Comparison of ENCODE assay signal across 14 cellular contexts in the genomic region with DNA sequence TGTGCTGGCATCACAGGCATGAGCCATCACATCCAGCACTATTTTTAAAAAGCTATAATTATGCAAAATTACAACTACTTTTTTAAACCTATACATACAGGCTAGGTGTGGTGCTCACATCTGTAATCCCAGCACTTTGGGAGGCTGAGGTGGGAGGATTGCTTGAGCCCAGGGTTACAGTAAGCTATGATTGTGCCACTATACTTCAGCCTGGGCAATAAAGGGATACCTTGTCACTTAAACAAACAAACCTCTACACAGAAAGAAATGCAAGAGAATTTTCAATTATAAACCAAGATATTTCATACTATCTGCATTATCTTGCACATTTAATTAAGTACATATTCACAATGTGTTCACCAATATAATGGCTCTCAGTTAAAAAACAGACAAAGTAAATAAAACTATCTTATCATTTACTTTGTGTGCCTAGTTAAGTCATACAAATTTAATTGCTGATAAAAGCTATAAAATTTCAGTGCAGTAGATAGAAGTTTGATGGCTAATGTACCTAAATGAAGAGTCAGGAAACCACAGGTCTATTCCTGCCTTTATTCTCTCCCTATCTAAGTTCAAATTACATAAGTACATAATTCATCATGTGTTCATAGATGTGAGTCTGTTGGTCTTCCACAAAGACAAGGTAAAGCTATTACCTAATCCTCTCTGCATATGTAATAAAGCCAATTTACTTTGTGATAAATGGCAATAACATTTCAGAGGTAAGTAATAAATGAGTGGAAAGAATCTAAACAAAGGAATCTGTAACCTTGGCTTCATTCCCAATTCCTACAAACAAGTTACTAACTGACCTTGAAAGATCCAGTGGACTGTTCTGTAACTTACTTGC. TPM values are rescaled to one million over a fixed set of nuclear protein-coding genes. Genes with fewer than 3 reads are reported as not detected.
A peak's percentile ranks its signal among the peaks of the same experiment; 100 is the strongest.
DNase-seq lines count a peak whose midpoint lies in the region; ATAC-seq, FAIRE-seq and TF ChIP-seq lines count a peak whose summit lies in the region.
"Had no signal": no experiment of that assay in that cellular context is flagged by ENCODE, and none has a peak within 500 bp of the region (broad histone marks: within the 10 kb centered on the region; RNA-seq: fewer than 3 reads in every experiment).

No MANE protein-coding gene starts in this region.

- TF ChIP-seq POLR2A in GM12892 (IDR thresholded peaks at IDR 0.05; ENCODE audit: low read depth, low read length) (no peak), heart left ventricle (IDR thresholded peaks at IDR 0.05) (no peak)

- no peaks in the 10 kb centered on the region for H3K36me3 ChIP-seq in heart left ventricle
- H3K36me3 ChIP-seq: sigmoid colon, transverse colon had no signal

- peak; percentile 40 for FAIRE-seq in GM12892 (lab: Jason Lieb, UNC)

- H3K4me1 ChIP-seq in heart left ventricle, result peaks cover 0 to 10% (median 0%) of the 10 kb centered on the region in 12 donors

- ATAC-seq in left colon (peak; percentile 98), heart left ventricle (no peak), GM21390 (IDR thresholded peaks at IDR 0.05; ENCODE audit: unreplicated experiment) (no peak)
- ATAC-seq: activated naive CD4-positive, alpha-beta T cell treated with anti-CD3 and anti-CD28 coated beads, Interleukin-2, amount 50 U/mL, for 72 hours had no signal

- H3K27me3 ChIP-seq in heart left ventricle, result no peaks in the 10 kb centered on the region
- H3K27me3 ChIP-seq: sigmoid colon had no signal

- no peak for DNase-seq in GM12892 (ENCODE audit: insufficient read length)
- peak; percentile 29 to 64 for DNase-seq in NCI-H187 (lab: John Stamatoyannopoulos, UW)
- DNase-seq in SHP77 treated with DMSO at 0.1 percent for 48 hours (lab: John Stamatoyannopoulos, UW), result peak; percentile 52
- no peak for DNase-seq in left colon
- DNase-seq in activated T-cell treated with anti-CD3 and anti-CD28 coated beads, Interleukin-2, amount 50 U/mL, for 1 hour, result no peak
- DNase-seq in activated CD4-positive, CD25-positive, alpha-beta regulatory T cell (lab: John Stamatoyannopoulos, UW), result no peak
- no peak for DNase-seq in heart left ventricle
- DNase-seq: activated CD4-positive, alpha-beta memory T cell treated with anti-CD3 and anti-CD28 coated beads, Interleukin-2, amount 10 ng/mL, durations not matched to agents 7 days and 5 days; effector memory CD4-positive, alpha-beta T cell; naive B cell; sigmoid colon; transverse colon had no signal

- TF ChIP-seq CTCF in heart left ventricle (IDR thresholded peaks at IDR 0.05), result no peak

- H3K4me3 ChIP-seq in heart left ventricle, result no peak overlapping the region
- H3K4me3 ChIP-seq: sigmoid colon, transverse colon had no signal

- no peak overlapping the region for H3K27ac ChIP-seq in heart left ventricle
- H3K27ac ChIP-seq: sigmoid colon, transverse colon had no signal

- intact Hi-C loops in left colon (cut with DNase I, micrococcal nuclease) (no loop called here), heart left ventricle (cut with DNase I) (no loop called here)

- no peaks in the 10 kb centered on the region for H3K9me3 ChIP-seq in heart left ventricle
- H3K9me3 ChIP-seq: sigmoid colon, transverse colon had no signal

RNA-seq across cellular contexts. Expression of a gene that starts 9.0 kb away (rescaled TPM):
- polyA plus RNA-seq in GM12892 (2012; ENCODE audit: missing spikeins), result 47.9 TPM
- total RNA-seq in left colon (10 to 100 TPM; 16.4 to 18.4 TPM), heart left ventricle (100 to 1,000 TPM in 8 of 9 donors, 10 to 100 TPM in 1; 96.8 to 148 (median 126) TPM)
- polyA plus RNA-seq in heart left ventricle, result 10 to 100 TPM; 33.5 to 56.7 TPM

Comparison
In these comparisons a context has a peak if more than half of its experiments do, and no peak if none do; other contexts are left out.
1. DNase-seq: peak in NCI-H187 (2 of 2) and SHP77 treated with DMSO at 0.1 percent for 48 hours (single experiment); none in GM12892 (single experiment), left colon (0 of 2), activated T-cell treated with anti-CD3 and anti-CD28 coated beads, Interleukin-2, amount 50 U/mL, for 1 hour (single experiment), activated CD4-positive, CD25-positive, alpha-beta regulatory T cell (0 of 4) and heart left ventricle (0 of 5).
2. RNA of a gene that starts 9.0 kb away (total RNA-seq): 96.8 to 148 TPM in heart left ventricle; 16.4 to 18.4 TPM in left colon; every median in the first group is over 4 times any median in the second.